Comparison of ENCODE assay signal across 9 cellular contexts in genomic region chr5:86971034-86971511, GRCh38.
DNase-seq lines count a peak whose midpoint lies in the region; ATAC-seq, FAIRE-seq and TF ChIP-seq lines count a peak whose summit lies in the region.
"Had no signal": no experiment of that assay in that cellular context is flagged by ENCODE, and none has a peak within 500 bp of the region (broad histone marks: within the 10 kb centered on the region; RNA-seq: fewer than 3 reads in every experiment).

No MANE protein-coding gene starts in this region.

- no peak overlapping the region for H2AFZ ChIP-seq in astrocyte (ENCODE audit: low read depth, low read length)

- no peaks in the 10 kb centered on the region for H3K79me2 ChIP-seq in astrocyte (ENCODE audit: insufficient read depth, low read length)

- TF ChIP-seq CTCF in astrocyte (IDR thresholded peaks at IDR 0.05; ENCODE audit: insufficient read depth, low read depth, low read length) = no peak

- no peak overlapping the region for H3K4me2 ChIP-seq in astrocyte (ENCODE audit: low read length)

- peaks cover 9% of the 10 kb centered on the region for H3K4me1 Mint-ChIP-seq in astrocyte (ENCODE audit: low read depth, unreplicated experiment)
- peaks cover 0 to 10% (median 6%) of the 10 kb centered on the region in 7 donors for H3K4me1 Mint-ChIP-seq in naive thymus-derived CD4-positive, alpha-beta T cell

- H3K9me3 Mint-ChIP-seq in astrocyte (ENCODE audit: unreplicated experiment) = no peaks in the 10 kb centered on the region
- no peaks in the 10 kb centered on the region for H3K9me3 Mint-ChIP-seq in naive thymus-derived CD4-positive, alpha-beta T cell

- POLR2A ChIA-PET in naive thymus-derived CD4-positive, alpha-beta T cell (lab: Charles Lee) = no interaction called here

- no peaks in the 10 kb centered on the region for H3K27me3 ChIP-seq in astrocyte (ENCODE audit: insufficient read depth, low read length)
- no peaks in the 10 kb centered on the region for H3K27me3 ChIP-seq in naive thymus-derived CD4-positive, alpha-beta T cell (ENCODE audit: control insufficient read depth in 2 of 2, insufficient read depth in 2 of 2, low read length in 2 of 2)

- CTCF ChIA-PET in naive thymus-derived CD4-positive, alpha-beta T cell (lab: Charles Lee) = interaction anchor here (1.4 kb wide), 1 partner anchor 13 kb away, joined by 3 read pairs; no protein-coding TSS in a partner anchor

- H3K9ac ChIP-seq in astrocyte (ENCODE audit: low read length) = no peak overlapping the region

- H3K4me3 ChIP-seq in astrocyte (ENCODE audit: insufficient read depth, low read depth, low read length) = no peak overlapping the region
- no peak overlapping the region for H3K4me3 ChIP-seq in naive thymus-derived CD4-positive, alpha-beta T cell (ENCODE audit: low read length)

- H3K27ac Mint-ChIP-seq in astrocyte (ENCODE audit: unreplicated experiment) = no peak overlapping the region
- H3K27ac Mint-ChIP-seq in naive thymus-derived CD4-positive, alpha-beta T cell = peak overlapping the region in 1 of 9 donors; percentile 22

- DNase-seq in NCI-H82 (lab: John Stamatoyannopoulos, UW) (peak; percentile 28), NCI-H82 treated with DMSO at 0.1 percent for 48 hours (lab: John Stamatoyannopoulos, UW; ENCODE audit: unreplicated experiment) (no peak), astrocyte (ENCODE audit: low read depth) (peak; percentile 8), C1 segment of cervical spinal cord (lab: John Stamatoyannopoulos, UW) (no peak), dedifferentiated amniotic fluid mesenchymal stem cell (ENCODE audit: extremely low spot score) (no peak)
- peak in 2 of 9 donors; percentile 6 to 10 for DNase-seq in naive thymus-derived CD4-positive, alpha-beta T cell

- H3K27ac ChIP-seq in astrocyte (ENCODE audit: low read depth, low read length) = no peak overlapping the region
- no peak overlapping the region for H3K27ac ChIP-seq in naive thymus-derived CD4-positive, alpha-beta T cell (ENCODE audit: low read depth, low read length)

- H3K9me3 ChIP-seq in astrocyte (ENCODE audit: insufficient read depth, low read depth, low read length) = no peaks in the 10 kb centered on the region
- H3K9me3 ChIP-seq in naive thymus-derived CD4-positive, alpha-beta T cell (ENCODE audit: control insufficient read depth in 2 of 3, low read length in 3 of 3) = no peaks in the 10 kb centered on the region
- H3K9me3 ChIP-seq: Caco-2 had no signal

- ATAC-seq in HG03354 (IDR thresholded peaks at IDR 0.05; ENCODE audit: poor library complexity, severe bottlenecking, unreplicated experiment) (peak; percentile 52), HG03571 (IDR thresholded peaks at IDR 0.05; ENCODE audit: unreplicated experiment) (no peak)
- peak; percentile 54 for ATAC-seq in naive thymus-derived CD4-positive, alpha-beta T cell

- no peak overlapping the region for H3K4me3 Mint-ChIP-seq in astrocyte (ENCODE audit: unreplicated experiment)
- H3K4me3 Mint-ChIP-seq in naive thymus-derived CD4-positive, alpha-beta T cell = no peak overlapping the region

- no peaks in the 10 kb centered on the region for H3K36me3 Mint-ChIP-seq in astrocyte (ENCODE audit: low read depth, unreplicated experiment)
- no peaks in the 10 kb centered on the region for H3K36me3 Mint-ChIP-seq in naive thymus-derived CD4-positive, alpha-beta T cell

- FAIRE-seq in astrocyte (lab: Jason Lieb, UNC) = no peak

- H3K27me3 Mint-ChIP-seq in astrocyte (ENCODE audit: low read depth, unreplicated experiment) = no peaks in the 10 kb centered on the region
- H3K27me3 Mint-ChIP-seq in naive thymus-derived CD4-positive, alpha-beta T cell = peaks cover 9 to 52% (median 14%) of the 10 kb centered on the region in 5 donors

- no peaks in the 10 kb centered on the region for H3K36me3 ChIP-seq in astrocyte (ENCODE audit: insufficient read depth, low read length)
- no peaks in the 10 kb centered on the region for H3K36me3 ChIP-seq in naive thymus-derived CD4-positive, alpha-beta T cell (ENCODE audit: control insufficient read depth in 2 of 3, insufficient read depth in 3 of 3, low read length in 3 of 3)

- no peaks in the 10 kb centered on the region for H4K20me1 ChIP-seq in astrocyte (ENCODE audit: insufficient read depth, low read length)

- intact Hi-C loops in naive thymus-derived CD4-positive, alpha-beta T cell (cut with micrococcal nuclease) = loop anchor here (1.0 to 5.0 kb wide), 2 partner anchors 41 to 429 kb away; no protein-coding TSS in a partner anchor

- H3K4me1 ChIP-seq in astrocyte (ENCODE audit: insufficient read depth, low read length) = peaks cover 5% of the 10 kb centered on the region
- H3K4me1 ChIP-seq in naive thymus-derived CD4-positive, alpha-beta T cell (ENCODE audit: control insufficient read depth in 2 of 2, insufficient read depth in 2 of 2, low read length in 2 of 2) = no peaks in the 10 kb centered on the region
- H3K4me1 ChIP-seq: Caco-2 had no signal

Comparison
In these comparisons a context has a peak if more than half of its experiments do, and no peak if none do; other contexts are left out.
1. DNase-seq: peak in NCI-H82 (single experiment) and astrocyte (single experiment); none in NCI-H82 treated with DMSO at 0.1 percent for 48 hours (single experiment), C1 segment of cervical spinal cord (0 of 14) and dedifferentiated amniotic fluid mesenchymal stem cell (single experiment).